ENCODE assay signal across 8 cellular contexts in genomic region chr17:64147110-64148016, GRCh38. TPM values are rescaled to one million over a fixed set of nuclear protein-coding genes. Genes with fewer than 3 reads are reported as not detected.
A peak's percentile ranks its signal among the peaks of the same experiment; 100 is the strongest.
DNase-seq lines count a peak whose midpoint lies in the region; ATAC-seq and TF ChIP-seq lines count a peak whose summit lies in the region.

No MANE protein-coding gene starts in this region.

- peaks cover 9% of the 10 kb centered on the region; the same call in 1 of the 2 replicates for H4K20me1 ChIP-seq in Karpas-422 (ENCODE audit: insufficient read depth, low read depth, low read length)
- H4K20me1 ChIP-seq in mammary epithelial cell (ENCODE audit: insufficient read depth, low read length): no peaks in the 10 kb centered on the region
- no peaks in the 10 kb centered on the region for H4K20me1 ChIP-seq in neural cell (ENCODE audit: insufficient read depth)

- TF ChIP-seq CTCF in mammary epithelial cell (conservative IDR thresholded peaks at IDR 0.05 in 1 of 2, IDR thresholded peaks at IDR 0.05 in 1 of 2; ENCODE audit: extremely low read depth in 1 of 2, insufficient read depth in 1 of 2, low read depth in 1 of 2, low read length in 2 of 2) (no peak), neural cell (IDR thresholded peaks at IDR 0.05; ENCODE audit: poor library complexity, severe bottlenecking) (peak; percentile 9)

- intact Hi-C loops in mammary epithelial cell (cut with micrococcal nuclease): loop anchor here (1.0 to 5.0 kb wide), 4 partner anchors 55 to 270 kb away; partner anchors contain the start of gene TEX2
- intact Hi-C loops in posterior cingulate gyrus (cut with DNase I): loop anchor here (5.0 kb wide), 1 partner anchor 115 kb away; the partner anchor contains the start of gene TEX2

- H2AFZ ChIP-seq in Karpas-422 (ENCODE audit: low read length): no peak overlapping the region
- H2AFZ ChIP-seq in mammary epithelial cell (ENCODE audit: low read depth, low read length): no peak overlapping the region
- H2AFZ ChIP-seq in neural cell (ENCODE audit: low read depth, low read length): no peak overlapping the region

- H3K9me2 ChIP-seq in Karpas-422 (replicated peaks; ENCODE audit: insufficient read depth, low read length): no peaks in the 10 kb centered on the region
- no peaks in the 10 kb centered on the region for H3K9me2 ChIP-seq in neural cell (ENCODE audit: insufficient read depth, low read length)

- peak overlapping the region; percentile 96 for H3K4me2 ChIP-seq in Karpas-422 (ENCODE audit: low read depth, low read length, poor library complexity, severe bottlenecking)
- H3K4me2 ChIP-seq in mammary epithelial cell (ENCODE audit: insufficient read depth, low read depth, low read length): peak overlapping the region; percentile 82
- peak overlapping the region; percentile 68 for H3K4me2 ChIP-seq in neural cell (ENCODE audit: low read length)

- CTCF ChIA-PET in mammary epithelial cell (lab: Charles Lee; ENCODE audit: low non-redundant PET): interaction anchor here (0.7 kb wide), 1 partner anchor 135 kb away, joined by 6 read pairs; no protein-coding TSS in a partner anchor

- H3K9ac ChIP-seq in Karpas-422 (ENCODE audit: low read length) (peak overlapping the region; percentile 97), mammary epithelial cell (ENCODE audit: insufficient read depth, low read length) (peak overlapping the region; percentile 82), neural cell (ENCODE audit: low read length) (peak overlapping the region; percentile 78)

- H3K9me3 ChIP-seq in Karpas-422 (ENCODE audit: low read length) (no peaks in the 10 kb centered on the region), mammary epithelial cell (replicated peaks; ENCODE audit: insufficient read depth, low read length) (no peaks in the 10 kb centered on the region), neural cell (ENCODE audit: low read length) (no peaks in the 10 kb centered on the region)

- ATAC-seq in GM21447 (IDR thresholded peaks at IDR 0.05; ENCODE audit: unreplicated experiment): no peak
- ATAC-seq in HG03565 (IDR thresholded peaks at IDR 0.05; ENCODE audit: unreplicated experiment): no peak
- ATAC-seq in HG02884 (IDR thresholded peaks at IDR 0.05; ENCODE audit: unreplicated experiment): no peak

- H3F3A ChIP-seq in neural cell (ENCODE audit: insufficient read depth, low read length, poor library complexity, severe bottlenecking): no peaks in the 10 kb centered on the region

- TF ChIP-seq EP300 in neural cell (conservative IDR thresholded peaks at IDR 0.05; ENCODE audit: poor library complexity, severe bottlenecking): no peak

- H3K4me1 ChIP-seq in Karpas-422 (ENCODE audit: low read length) (peaks cover 16% of the 10 kb centered on the region), mammary epithelial cell (ENCODE audit: insufficient read depth, low read length) (peaks cover 8% of the 10 kb centered on the region)

- dilution Hi-C loops in mammary epithelial cell (cut with HindIII; ENCODE audit: low sequenced_read_pairs): loop anchor here (5.0 kb wide), 1 partner anchor 130 kb away; no protein-coding TSS in a partner anchor

- peak overlapping the region; percentile 99 for H3K4me3 ChIP-seq in Karpas-422 (ENCODE audit: low read length)
- H3K4me3 ChIP-seq in mammary epithelial cell (replicated peaks in 1 of 3; ENCODE audit: insufficient read depth in 1 of 3, low read depth in 2 of 3, low read length in 3 of 3): peak overlapping the region; percentile 76 to 89 (median 79)
- peak overlapping the region; percentile 88 for H3K4me3 ChIP-seq in neural cell (ENCODE audit: low read length)

- BruUV-seq in mammary epithelial cell (replicated peaks; lab: Mats Ljungman, UMichigan): no TSS peak

- H3K79me2 ChIP-seq in Karpas-422 (ENCODE audit: low read length): peaks cover 3% of the 10 kb centered on the region; the same call in 1 of the 2 replicates
- H3K79me2 ChIP-seq in mammary epithelial cell (ENCODE audit: insufficient read depth, low read length): peaks cover 14% of the 10 kb centered on the region
- H3K79me2 ChIP-seq in neural cell (replicated peaks; ENCODE audit: insufficient read depth, low read length): peaks cover 3% of the 10 kb centered on the region

- H3K27me3 ChIP-seq in Karpas-422 (ENCODE audit: low read length) (no peaks in the 10 kb centered on the region), mammary epithelial cell (ENCODE audit: insufficient read depth, low read length) (no peaks in the 10 kb centered on the region), neural cell (ENCODE audit: insufficient read depth, low read depth, low read length) (no peaks in the 10 kb centered on the region)

- no peak for TF ChIP-seq RAD21 in neural cell (conservative IDR thresholded peaks at IDR 0.05)

- peak overlapping the region; percentile 80 for H3K27ac ChIP-seq in Karpas-422 (ENCODE audit: low read length)
- H3K27ac ChIP-seq in mammary epithelial cell (ENCODE audit: insufficient read depth, low read depth, low read length): peak overlapping the region; percentile 76
- peak overlapping the region; percentile 86 for H3K27ac ChIP-seq in neural cell (ENCODE audit: low read length)

- WGBS in mammary epithelial cell (ENCODE audit: low coverage, missing lambda C conversion rate): 7% methylated on average over 15 of the region's 15 CpGs

- in situ Hi-C loops in mammary epithelial cell (cut with MboI; ENCODE audit: low sequenced_read_pairs in 2 of 2): loop anchor here in 1 of 2 donors (10.0 kb wide), 1 partner anchor 127 kb away; no protein-coding TSS in a partner anchor

- DNase-seq in ELF-1 (ENCODE audit: low read depth, low spot score) (peak; percentile 47), Karpas-422 (peak; percentile 70), mammary epithelial cell (peak; percentile 35), posterior cingulate gyrus (no peak)

- H3K36me3 ChIP-seq in Karpas-422 (ENCODE audit: insufficient read depth, low read length) (peaks cover 10% of the 10 kb centered on the region), mammary epithelial cell (ENCODE audit: insufficient read depth, low read length) (peaks cover 11% of the 10 kb centered on the region), neural cell (ENCODE audit: insufficient read depth, low read length) (no peaks in the 10 kb centered on the region)

TF ChIP-seq in neural cell, 6 proteins besides CTCF, POLR2A, EP300 and RAD21:
- TF ChIP-seq MXI1 (conservative IDR thresholded peaks at IDR 0.05; ENCODE audit: poor library complexity, severe bottlenecking) (no peak), SMC3 (conservative IDR thresholded peaks at IDR 0.05; ENCODE audit: poor library complexity) (no peak), EZH2 (IDR thresholded peaks at IDR 0.05; ENCODE audit: borderline replicate concordance, insufficient read depth, low read length, poor library complexity, severe bottlenecking) (no peak), POLR2AphosphoS5 (IDR thresholded peaks at IDR 0.05) (no peak), REST (IDR thresholded peaks at IDR 0.05; ENCODE audit: borderline replicate concordance) (no peak), TAF1 (IDR thresholded peaks at IDR 0.05; ENCODE audit: low read depth) (no peak)

RNA-seq across cellular contexts. Expression of gene ERN1, which starts 17.4 kb away (rescaled TPM):
- 1.9 and 10.9 TPM in 2 replicates for total RNA-seq in Karpas-422 (2014; rRNA removed; shearing (Covaris generic); ENCODE audit: low replicate concordance)
- 10 to 100 TPM; 18.8 to 36.8 TPM for total RNA-seq in mammary epithelial cell
- polyA plus RNA-seq in mammary epithelial cell (5.3 TPM), neural cell (2.3 and 5.6 TPM in 2 replicates)
- polyA minus RNA-seq in mammary epithelial cell (3.7 TPM), neural cell (6.0 and 7.3 TPM in 2 replicates)

Comparison
In these comparisons a context has a peak if more than half of its experiments do, and no peak if none do; other contexts are left out.
1. DNase-seq: peak in ELF-1 (single experiment), Karpas-422 (single experiment) and mammary epithelial cell (single experiment); none in posterior cingulate gyrus (0 of 10).
2. Peak in every context shown above with its lines, with median percentiles within 50 percentile points of each other: H3K27ac ChIP-seq, H3K4me2 ChIP-seq, H3K4me3 ChIP-seq and H3K9ac ChIP-seq.